In genomic region chr2:161090401-161090800, GRCh38 we compare ENCODE assay signal across 10 cellular contexts.
DNase-seq lines count a peak whose midpoint lies in the region; ATAC-seq, FAIRE-seq and TF ChIP-seq lines count a peak whose summit lies in the region.
"Had no signal": no experiment of that assay in that cellular context is flagged by ENCODE, and none has a peak within 500 bp of the region (broad histone marks: within the 10 kb centered on the region; RNA-seq: fewer than 3 reads in every experiment).

No MANE protein-coding gene starts in this region.

- peaks cover 47% of the 10 kb centered on the region for H3K4me1 Mint-ChIP-seq in activated CD8-positive, alpha-beta memory T cell treated with anti-CD3 and anti-CD28 coated beads, Interleukin-2, amount 10 ng/mL, durations not matched to agents 7 days and 5 days
- peaks cover 27% of the 10 kb centered on the region for H3K4me1 Mint-ChIP-seq in activated naive CD4-positive, alpha-beta T cell treated with anti-CD3 and anti-CD28 coated beads, Interleukin-2, amount 50 U/mL, for 24 hours
- H3K4me1 Mint-ChIP-seq in stimulated activated naive CD8-positive, alpha-beta T cell treated with anti-CD3 and anti-CD28 coated beads, Interleukin-15, Interleukin-2, amounts not matched to agents 100 ng/mL and 50 ng/mL, for 24 hours (ENCODE audit: low read depth): peaks cover 28% of the 10 kb centered on the region

- H3K9ac ChIP-seq in kidney (ENCODE audit: low read length in 2 of 2): no peak overlapping the region

- no peaks in the 10 kb centered on the region for H3K9me3 ChIP-seq in kidney (ENCODE audit: control insufficient read depth in 1 of 2, low read length in 2 of 2)

- no peak overlapping the region for H3K4me3 ChIP-seq in kidney (ENCODE audit: low read length in 2 of 2)

- no peak overlapping the region for H3K27ac ChIP-seq in kidney (ENCODE audit: low read depth in 2 of 2, low read length in 2 of 2)

- intact Hi-C loops in kidney (cut with DNase I): no loop called here

- H3K36me3 ChIP-seq in kidney (ENCODE audit: control insufficient read depth in 1 of 2, insufficient read depth in 2 of 2, low read length in 2 of 2): no peaks in the 10 kb centered on the region

- DNase-seq in activated CD8-positive, alpha-beta memory T cell treated with anti-CD3 and anti-CD28 coated beads, Interleukin-2, amount 10 ng/mL, durations not matched to agents 7 days and 5 days: peak; percentile 78
- no peak for DNase-seq in activated CD8-positive, alpha-beta memory T cell treated with anti-CD3 and anti-CD28 coated beads for 24 hours
- no peak for DNase-seq in kidney
- DNase-seq in COR-L47 (lab: John Stamatoyannopoulos, UW): no peak
- DNase-seq in DMS53 (lab: John Stamatoyannopoulos, UW): no peak

- ATAC-seq in activated CD8-positive, alpha-beta memory T cell treated with anti-CD3 and anti-CD28 coated beads, Interleukin-2, amount 10 ng/mL, durations not matched to agents 7 days and 5 days: peak; percentile 89
- ATAC-seq in HG03520 (IDR thresholded peaks at IDR 0.05; ENCODE audit: unreplicated experiment): peak; percentile 66

- FAIRE-seq in kidney (lab: Jason Lieb, UNC): no peak
- FAIRE-seq: A204.1, astrocyte had no signal

- H3K36me3 Mint-ChIP-seq in activated CD8-positive, alpha-beta memory T cell treated with anti-CD3 and anti-CD28 coated beads, Interleukin-2, amount 10 ng/mL, durations not matched to agents 7 days and 5 days: peaks cover 5% of the 10 kb centered on the region
- no peaks in the 10 kb centered on the region for H3K36me3 Mint-ChIP-seq in activated naive CD4-positive, alpha-beta T cell treated with anti-CD3 and anti-CD28 coated beads, Interleukin-2, amount 50 U/mL, for 24 hours
- H3K36me3 Mint-ChIP-seq in stimulated activated naive CD8-positive, alpha-beta T cell treated with anti-CD3 and anti-CD28 coated beads, Interleukin-15, Interleukin-2, amounts not matched to agents 100 ng/mL and 50 ng/mL, for 24 hours (ENCODE audit: low read depth): no peaks in the 10 kb centered on the region

- H3K4me3 Mint-ChIP-seq in activated CD8-positive, alpha-beta memory T cell treated with anti-CD3 and anti-CD28 coated beads, Interleukin-2, amount 10 ng/mL, durations not matched to agents 7 days and 5 days: peak overlapping the region; percentile 52
- H3K4me3 Mint-ChIP-seq in activated naive CD4-positive, alpha-beta T cell treated with anti-CD3 and anti-CD28 coated beads, Interleukin-2, amount 50 U/mL, for 24 hours: peak overlapping the region; percentile 56
- peak overlapping the region; percentile 14 for H3K4me3 Mint-ChIP-seq in stimulated activated naive CD8-positive, alpha-beta T cell treated with anti-CD3 and anti-CD28 coated beads, Interleukin-15, Interleukin-2, amounts not matched to agents 100 ng/mL and 50 ng/mL, for 24 hours

- peak overlapping the region; percentile 82 for H3K27ac Mint-ChIP-seq in activated CD8-positive, alpha-beta memory T cell treated with anti-CD3 and anti-CD28 coated beads, Interleukin-2, amount 10 ng/mL, durations not matched to agents 7 days and 5 days
- peak overlapping the region; percentile 76 for H3K27ac Mint-ChIP-seq in activated naive CD4-positive, alpha-beta T cell treated with anti-CD3 and anti-CD28 coated beads, Interleukin-2, amount 50 U/mL, for 24 hours
- peak overlapping the region; percentile 56 for H3K27ac Mint-ChIP-seq in stimulated activated naive CD8-positive, alpha-beta T cell treated with anti-CD3 and anti-CD28 coated beads, Interleukin-15, Interleukin-2, amounts not matched to agents 100 ng/mL and 50 ng/mL, for 24 hours

- peaks cover 2% of the 10 kb centered on the region for H3K9me3 Mint-ChIP-seq in activated CD8-positive, alpha-beta memory T cell treated with anti-CD3 and anti-CD28 coated beads, Interleukin-2, amount 10 ng/mL, durations not matched to agents 7 days and 5 days (ENCODE audit: low read depth)
- H3K9me3 Mint-ChIP-seq in activated naive CD4-positive, alpha-beta T cell treated with anti-CD3 and anti-CD28 coated beads, Interleukin-2, amount 50 U/mL, for 24 hours: no peaks in the 10 kb centered on the region
- no peaks in the 10 kb centered on the region for H3K9me3 Mint-ChIP-seq in stimulated activated naive CD8-positive, alpha-beta T cell treated with anti-CD3 and anti-CD28 coated beads, Interleukin-15, Interleukin-2, amounts not matched to agents 100 ng/mL and 50 ng/mL, for 24 hours

- CTCF ChIA-PET in activated CD8-positive, alpha-beta memory T cell treated with anti-CD3 and anti-CD28 coated beads, Interleukin-2, amount 10 ng/mL, durations not matched to agents 7 days and 5 days (lab: Charles Lee): interaction anchor here (0.8 to 3.9 kb wide), 6 partner anchors 10 to 46 kb away, joined by 3 to 12 read pairs (median 6); no protein-coding TSS in a partner anchor

- no peaks in the 10 kb centered on the region for H3K4me1 ChIP-seq in kidney (ENCODE audit: control insufficient read depth in 1 of 2, insufficient read depth in 1 of 2, low read depth in 1 of 2, low read length in 2 of 2)

- no peak for TF ChIP-seq CTCF in kidney (IDR thresholded peaks at IDR 0.05; ENCODE audit: borderline replicate concordance, extremely low read depth, insufficient read depth)

- no peaks in the 10 kb centered on the region for H3K27me3 Mint-ChIP-seq in activated CD8-positive, alpha-beta memory T cell treated with anti-CD3 and anti-CD28 coated beads, Interleukin-2, amount 10 ng/mL, durations not matched to agents 7 days and 5 days
- H3K27me3 Mint-ChIP-seq in activated naive CD4-positive, alpha-beta T cell treated with anti-CD3 and anti-CD28 coated beads, Interleukin-2, amount 50 U/mL, for 24 hours: no peaks in the 10 kb centered on the region
- H3K27me3 Mint-ChIP-seq in stimulated activated naive CD8-positive, alpha-beta T cell treated with anti-CD3 and anti-CD28 coated beads, Interleukin-15, Interleukin-2, amounts not matched to agents 100 ng/mL and 50 ng/mL, for 24 hours: no peaks in the 10 kb centered on the region
